Comparison of ENCODE assay signal across 2 cellular contexts in genomic region chr17:9606453-9606852, GRCh38.
TF ChIP-seq lines count a peak whose summit lies in the region.

No MANE protein-coding gene starts in this region.

TF ChIP-seq in HepG2, 621 proteins besides CTCF, POLR2A, EP300 and RAD21:
- TF ChIP-seq ZSCAN30 (CRISPR knock-in tag; IDR thresholded peaks at IDR 0.05): no peak
- TF ChIP-seq ATF7 (IDR thresholded peaks at IDR 0.05): peak; percentile 99
- no peak for TF ChIP-seq ATF7 (CRISPR knock-in tag; IDR thresholded peaks at IDR 0.05)
- peak; percentile 90 for TF ChIP-seq CREB1 (IDR thresholded peaks at IDR 0.05)
- no peak for TF ChIP-seq CREB1 (CRISPR knock-in tag; IDR thresholded peaks at IDR 0.05)
- no peak for TF ChIP-seq ZC3H4 (CRISPR knock-in tag; IDR thresholded peaks at IDR 0.05; ENCODE audit: borderline replicate concordance)

TF ChIP-seq in K562, 482 proteins besides CTCF, POLR2A, EP300 and RAD21:
- TF ChIP-seq, protein P1, sequence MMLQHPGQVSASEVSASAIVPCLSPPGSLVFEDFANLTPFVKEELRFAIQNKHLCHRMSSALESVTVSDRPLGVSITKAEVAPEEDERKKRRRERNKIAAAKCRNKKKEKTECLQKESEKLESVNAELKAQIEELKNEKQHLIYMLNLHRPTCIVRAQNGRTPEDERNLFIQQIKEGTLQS (IDR thresholded peaks at IDR 0.05): peak; percentile 65; the same call in 1 of the 2 replicates
- TF ChIP-seq, protein P1 (CRISPR knock-in tag; conservative IDR thresholded peaks at IDR 0.05): no peak
- peak; percentile 66 for TF ChIP-seq ATF7 (IDR thresholded peaks at IDR 0.05)
- TF ChIP-seq BRF1 (IDR thresholded peaks at IDR 0.05; ENCODE audit: borderline replicate concordance, extremely low read depth, insufficient read length): no peak
